8 cellular contexts compared by ENCODE assay signal in genomic region chr19:13100871-13101589, GRCh38. TPM values are rescaled to one million over a fixed set of nuclear protein-coding genes. Genes with fewer than 3 reads are reported as not detected.
DNase-seq lines count a peak whose midpoint lies in the region; TF ChIP-seq lines count a peak whose summit lies in the region.

No MANE protein-coding gene starts in this region.

- H3K27me3 ChIP-seq in duodenal mucosa (ENCODE audit: control insufficient read depth in 1 of 2, insufficient read depth in 2 of 2, low read length in 2 of 2): no peaks in the 10 kb centered on the region

- peaks cover 17 to 40% of the 10 kb centered on the region in 2 donors for H3K4me1 ChIP-seq in duodenal mucosa (ENCODE audit: control insufficient read depth in 1 of 2, insufficient read depth in 2 of 2, low read length in 2 of 2)

- H3K9me3 Mint-ChIP-seq in progenitor cell of endocrine pancreas (ENCODE audit: low read depth): no peaks in the 10 kb centered on the region

- no peaks in the 10 kb centered on the region for H3K36me3 Mint-ChIP-seq in progenitor cell of endocrine pancreas (ENCODE audit: insufficient read depth)

- H3K27me3 Mint-ChIP-seq in progenitor cell of endocrine pancreas: peaks cover 41% of the 10 kb centered on the region

- H3K27ac ChIP-seq in duodenal mucosa (ENCODE audit: low read depth, low read length): peak overlapping the region; percentile 10

- no peaks in the 10 kb centered on the region for H3K36me3 ChIP-seq in duodenal mucosa (ENCODE audit: control insufficient read depth in 1 of 2, insufficient read depth in 2 of 2, low read length in 2 of 2)

- H3K4me3 Mint-ChIP-seq in progenitor cell of endocrine pancreas (ENCODE audit: low read depth): no peak overlapping the region

- H3K4me1 Mint-ChIP-seq in progenitor cell of endocrine pancreas (ENCODE audit: low read depth): peaks cover 2% of the 10 kb centered on the region

- H3K9me3 ChIP-seq in duodenal mucosa (ENCODE audit: control insufficient read depth in 1 of 2, low read length in 2 of 2): no peaks in the 10 kb centered on the region

- TF ChIP-seq CTCF in progenitor cell of endocrine pancreas (IDR thresholded peaks at IDR 0.05; ENCODE audit: unreplicated experiment): peak; percentile 28

- H3K27ac Mint-ChIP-seq in progenitor cell of endocrine pancreas: no peak overlapping the region

- DNase-seq in GF-D8 (lab: John Stamatoyannopoulos, UW): peak; percentile 8
- peak; percentile 24 for DNase-seq in NCI-H69 (lab: John Stamatoyannopoulos, UW)
- no peak for DNase-seq in progenitor cell of endocrine pancreas (ENCODE audit: low spot score, unreplicated experiment)
- no peak for DNase-seq in amniotic stem cell (lab: John Stamatoyannopoulos, UW)
- DNase-seq in ecto neural progenitor cell (ENCODE audit: low spot score): no peak
- DNase-seq in NCI-H1930 (lab: John Stamatoyannopoulos, UW): no peak
- no peak for DNase-seq in NCI-H524 (lab: John Stamatoyannopoulos, UW)

- peak overlapping the region in 1 of 2 donors; percentile 54 for H3K4me3 ChIP-seq in duodenal mucosa (ENCODE audit: low read depth in 1 of 2, low read length in 2 of 2)

- H3K9ac ChIP-seq in duodenal mucosa (ENCODE audit: low read depth in 1 of 2, low read length in 2 of 2): peak overlapping the region in 1 of 2 donors; percentile 43

RNA-seq across cellular contexts. Expression of gene LYL1, which starts 1.6 kb away (rescaled TPM):
- total RNA-seq in progenitor cell of endocrine pancreas: 0.47 and 0.50 TPM in 2 replicates

RNA-seq across cellular contexts. Expression of gene TRMT1, which starts 15.5 kb away (rescaled TPM):
- 51.5 and 52.4 TPM in 2 replicates for total RNA-seq in progenitor cell of endocrine pancreas

RNA-seq across cellular contexts. Expression of gene NACC1, which starts 17.0 kb away (rescaled TPM):
- total RNA-seq in progenitor cell of endocrine pancreas: 92.3 and 103 TPM in 2 replicates

RNA-seq across cellular contexts. Expression of gene STX10, which starts 49.1 kb away (rescaled TPM):
- 49.2 and 55.9 TPM in 2 replicates for total RNA-seq in progenitor cell of endocrine pancreas

RNA-seq across cellular contexts. Expression of gene IER2, which starts 49.2 kb away (rescaled TPM):
- 88.4 and 93.4 TPM in 2 replicates for total RNA-seq in progenitor cell of endocrine pancreas

Comparison
In these comparisons a context has a peak if more than half of its experiments do, and no peak if none do; other contexts are left out.
1. DNase-seq: peak in GF-D8 (single experiment) and NCI-H69 (single experiment); none in progenitor cell of endocrine pancreas (single experiment), amniotic stem cell (single experiment), ecto neural progenitor cell (single experiment), NCI-H1930 (0 of 2) and NCI-H524 (0 of 2).